16 cellular contexts compared by ENCODE assay signal in genomic region chr20:62449951-62450815, GRCh38. TPM values are rescaled to one million over a fixed set of nuclear protein-coding genes. Genes with fewer than 3 reads are reported as not detected.
A peak's percentile ranks its signal among the peaks of the same experiment; 100 is the strongest.
DNase-seq lines count a peak whose midpoint lies in the region; ATAC-seq and FAIRE-seq lines count a peak whose summit lies in the region.
"Had no signal": no experiment of that assay in that cellular context is flagged by ENCODE, and none has a peak within 500 bp of the region (broad histone marks: within the 10 kb centered on the region; RNA-seq: fewer than 3 reads in every experiment).

No MANE protein-coding gene starts in this region.

- ATAC-seq in Right ventricle myocardium superior (ENCODE audit: poor library complexity) (peak; percentile 72), left cardiac atrium (peak; percentile 23 to 51), GM18511 (IDR thresholded peaks at IDR 0.05; ENCODE audit: unreplicated experiment) (no peak)

- H3K27me3 ChIP-seq in HAP-1 (ENCODE audit: low read depth), result peaks cover 20% of the 10 kb centered on the region; the same call in 1 of the 2 replicates

- no peaks in the 10 kb centered on the region for H3K9me3 ChIP-seq in HAP-1

- H3K4me3 ChIP-seq in HAP-1, result no peak overlapping the region
- H3K4me3 ChIP-seq: SK-N-MC, skin epidermis had no signal

- intact Hi-C loops in Right ventricle myocardium superior (cut with DNase I) (no loop called here), cardiac septum (cut with DNase I) (no loop called here), left cardiac atrium (cut with DNase I) (no loop called here)

- H3K36me3 ChIP-seq in HAP-1 (replicated peaks), result no peaks in the 10 kb centered on the region

- in situ Hi-C loops in HAP-1 (cut with MboI; ENCODE audit: low sequenced_read_pairs), result no loop called here

- peak; percentile 63 for DNase-seq in Right ventricle myocardium superior
- DNase-seq in cardiac septum (ENCODE audit: low spot score), result no peak
- peak; percentile 14 for DNase-seq in RPMI7951 (ENCODE audit: low read depth)
- no peak for DNase-seq in left cardiac atrium
- peak; percentile 65 for DNase-seq in urothelium cell line (ENCODE audit: low spot score)
- no peak for DNase-seq in HAP-1 (ENCODE audit: low spot score in 2 of 2)
- no peak for DNase-seq in retina
- DNase-seq: activated gamma-delta T cell treated with Interleukin-2 at 50 U/mL for 16 hours; DMS153; HCEC 1CT; mammary epithelial cell; NCI-H2029 treated with DMSO at 0.1 percent for 48 hours; stimulated activated naive CD8-positive, alpha-beta T cell treated with anti-CD3 and anti-CD28 coated beads, Interleukin-15, amount 100 ng/mL, for 72 hours had no signal

- FAIRE-seq in urothelium cell line (lab: Jason Lieb, UNC), result peak; percentile 72

- H3K4me1 ChIP-seq in HAP-1, result no peaks in the 10 kb centered on the region

RNA-seq across cellular contexts. Expression of gene RBBP8NL, which starts 22.8 kb away (rescaled TPM):
- total RNA-seq in Right ventricle myocardium superior, result not detected
- not detected for total RNA-seq in cardiac septum
- not detected in 2 replicates for total RNA-seq in RPMI7951 (2014; rRNA removed; shearing (Covaris generic))
- not detected for total RNA-seq in left cardiac atrium

RNA-seq across cellular contexts. Expression of gene GATA5, which starts 25.6 kb away (rescaled TPM):
- total RNA-seq in Right ventricle myocardium superior (1.7 TPM), cardiac septum (1.0 TPM), left cardiac atrium (1 to 10 TPM; 4.3 to 9.3 TPM)
- not detected in 2 replicates for total RNA-seq in RPMI7951 (2014; rRNA removed; shearing (Covaris generic))
- total RNA-seq: mammary epithelial cell had no signal

RNA-seq across cellular contexts. Expression of gene CABLES2, which starts 43.1 kb away (rescaled TPM):
- total RNA-seq in Right ventricle myocardium superior, result 15.0 TPM
- 10.7 TPM for total RNA-seq in cardiac septum
- 4.7 and 7.0 TPM in 2 replicates for total RNA-seq in RPMI7951 (2014; rRNA removed; shearing (Covaris generic))
- 10 to 100 TPM; 20.6 to 25.3 TPM for total RNA-seq in left cardiac atrium

Comparison
In these comparisons a context has a peak if more than half of its experiments do, and no peak if none do; other contexts are left out.
1. DNase-seq: peak in Right ventricle myocardium superior (single experiment), RPMI7951 (single experiment) and urothelium cell line (single experiment); none in cardiac septum (single experiment), left cardiac atrium (single experiment), HAP-1 (0 of 2) and retina (single experiment).